ENCODE assay signal across 16 cellular contexts in genomic region chr22:35604671-35605457, GRCh38. TPM values are rescaled to one million over a fixed set of nuclear protein-coding genes. Genes with fewer than 3 reads are reported as not detected.
DNase-seq lines count a peak whose midpoint lies in the region; ATAC-seq and TF ChIP-seq lines count a peak whose summit lies in the region.
"Had no signal": no experiment of that assay in that cellular context is flagged by ENCODE, and none has a peak within 500 bp of the region (broad histone marks: within the 10 kb centered on the region; RNA-seq: fewer than 3 reads in every experiment).

No MANE protein-coding gene starts in this region.

- no peaks in the 10 kb centered on the region for H3K9me3 ChIP-seq in cardiac muscle cell (ENCODE audit: low read depth)

- H3K4me3 Mint-ChIP-seq in stimulated activated naive B cell treated with anti-CD40 and anti-IgM and Interleukin-4, amounts not matched to agents 10 μg/mL and 1 μg/mL and 100 μg/mL, for 72 hours = no peak overlapping the region
- H3K4me3 Mint-ChIP-seq in natural killer cell treated with Interleukin-12 subunit alpha and Interleukin-12 subunit beta and Interleukin-15 and Interleukin-18, amount 100 ng/mL, for 72 hours = no peak overlapping the region
- H3K4me3 Mint-ChIP-seq: IgD-negative memory B cell; T-helper 1 cell treated with Interleukin-12 subunit alpha and Interleukin-12 subunit beta and Interleukin-4 antibody, amounts not matched to agents 30 μg/mL and 1 μg/mL, for 36 hours had no signal

- TF ChIP-seq CTCF in cardiac muscle cell (IDR thresholded peaks at IDR 0.05; ENCODE audit: low read depth, low read length) (no peak), NB4 (IDR thresholded peaks at IDR 0.05; ENCODE audit: low read depth, low read length) (no peak), brain microvascular endothelial cell (IDR thresholded peaks at IDR 0.05; ENCODE audit: low read depth, low read length, missing control alignments) (no peak)

- peak overlapping the region; percentile 93 for H3K27ac ChIP-seq in cardiac muscle cell
- H3K27ac ChIP-seq in brain microvascular endothelial cell = no peak overlapping the region

- in situ Hi-C loops in brain microvascular endothelial cell (cut with HindIII; ENCODE audit: low pct_ligation_motif_present, low sequenced_read_pairs) = no loop called here

- H3K27me3 ChIP-seq in cardiac muscle cell (no peaks in the 10 kb centered on the region), brain microvascular endothelial cell (replicated peaks) (no peaks in the 10 kb centered on the region)

- TF ChIP-seq POLR2A in NB4 (IDR thresholded peaks at IDR 0.05; ENCODE audit: extremely low read depth, insufficient read length) = no peak

- ATAC-seq in stimulated activated naive B cell treated with anti-CD40 and anti-IgM and Interleukin-4, amounts not matched to agents 10 μg/mL and 1 μg/mL and 100 μg/mL, for 72 hours (replicated peaks) = peak; percentile 70 to 79
- ATAC-seq in GM21447 (IDR thresholded peaks at IDR 0.05; ENCODE audit: unreplicated experiment) = no peak
- ATAC-seq in natural killer cell treated with Interleukin-12 subunit alpha and Interleukin-12 subunit beta and Interleukin-15 and Interleukin-18, amount 100 ng/mL, for 72 hours = no peak
- ATAC-seq: GM12878 had no signal

- H3K36me3 Mint-ChIP-seq in stimulated activated naive B cell treated with anti-CD40 and anti-IgM and Interleukin-4, amounts not matched to agents 10 μg/mL and 1 μg/mL and 100 μg/mL, for 72 hours = no peaks in the 10 kb centered on the region
- H3K36me3 Mint-ChIP-seq in natural killer cell treated with Interleukin-12 subunit alpha and Interleukin-12 subunit beta and Interleukin-15 and Interleukin-18, amount 100 ng/mL, for 72 hours = no peaks in the 10 kb centered on the region

- H3K4me1 Mint-ChIP-seq in stimulated activated naive B cell treated with anti-CD40 and anti-IgM and Interleukin-4, amounts not matched to agents 10 μg/mL and 1 μg/mL and 100 μg/mL, for 72 hours = no peaks in the 10 kb centered on the region
- no peaks in the 10 kb centered on the region for H3K4me1 Mint-ChIP-seq in natural killer cell treated with Interleukin-12 subunit alpha and Interleukin-12 subunit beta and Interleukin-15 and Interleukin-18, amount 100 ng/mL, for 72 hours (ENCODE audit: low read depth in 2 of 2)

- peaks cover 25% of the 10 kb centered on the region for H3K4me1 ChIP-seq in cardiac muscle cell (ENCODE audit: low read depth)

- H3K4me3 ChIP-seq in cardiac muscle cell (no peak overlapping the region), NB4 (ENCODE audit: low read depth, low read length) (no peak overlapping the region), brain microvascular endothelial cell (ENCODE audit: low read depth, low read length) (no peak overlapping the region)
- H3K4me3 ChIP-seq: GM12878 had no signal

- intact Hi-C loops in cardiac septum (cut with DNase I) = no loop called here

- H3K27me3 Mint-ChIP-seq in stimulated activated naive B cell treated with anti-CD40 and anti-IgM and Interleukin-4, amounts not matched to agents 10 μg/mL and 1 μg/mL and 100 μg/mL, for 72 hours = peaks cover 27 to 36% of the 10 kb centered on the region in 2 donors
- peaks cover 15 to 25% of the 10 kb centered on the region in 2 donors for H3K27me3 Mint-ChIP-seq in natural killer cell treated with Interleukin-12 subunit alpha and Interleukin-12 subunit beta and Interleukin-15 and Interleukin-18, amount 100 ng/mL, for 72 hours

- H3K9me3 Mint-ChIP-seq in stimulated activated naive B cell treated with anti-CD40 and anti-IgM and Interleukin-4, amounts not matched to agents 10 μg/mL and 1 μg/mL and 100 μg/mL, for 72 hours = no peaks in the 10 kb centered on the region
- H3K9me3 Mint-ChIP-seq in natural killer cell treated with Interleukin-12 subunit alpha and Interleukin-12 subunit beta and Interleukin-15 and Interleukin-18, amount 100 ng/mL, for 72 hours = no peaks in the 10 kb centered on the region
- H3K9me3 Mint-ChIP-seq: activated T-helper 2 cell treated with anti-CD3 and anti-CD28 coated beads, Interferon-gamma antibody, Interleukin-2, Interleukin-4, amounts not matched to agents 10 μg/mL and 5 μg/mL and 100 μg/mL, durations not matched to agents 14 hours and 24 hours and 36 hours; IgD-negative memory B cell; T-helper 1 cell treated with Interleukin-12 subunit alpha and Interleukin-12 subunit beta and Interleukin-4 antibody, amounts not matched to agents 30 μg/mL and 1 μg/mL, for 36 hours had no signal

- no peak overlapping the region for H3K27ac Mint-ChIP-seq in stimulated activated naive B cell treated with anti-CD40 and anti-IgM and Interleukin-4, amounts not matched to agents 10 μg/mL and 1 μg/mL and 100 μg/mL, for 72 hours
- H3K27ac Mint-ChIP-seq in natural killer cell treated with Interleukin-12 subunit alpha and Interleukin-12 subunit beta and Interleukin-15 and Interleukin-18, amount 100 ng/mL, for 72 hours = no peak overlapping the region
- H3K27ac Mint-ChIP-seq: activated T-helper 2 cell treated with anti-CD3 and anti-CD28 coated beads, Interferon-gamma antibody, Interleukin-2, Interleukin-4, amounts not matched to agents 10 μg/mL and 5 μg/mL and 100 μg/mL, durations not matched to agents 14 hours and 24 hours and 36 hours; IgD-negative memory B cell; T-helper 1 cell treated with Interleukin-12 subunit alpha and Interleukin-12 subunit beta and Interleukin-4 antibody, amounts not matched to agents 30 μg/mL and 1 μg/mL, for 36 hours had no signal

- peaks cover 9% of the 10 kb centered on the region for H3K36me3 ChIP-seq in cardiac muscle cell
- no peaks in the 10 kb centered on the region for H3K36me3 ChIP-seq in brain microvascular endothelial cell (replicated peaks)

- DNase-seq in cardiac muscle cell (ENCODE audit: low read depth in 1 of 2, low spot score in 1 of 2) = peak in 1 of 2 donors; percentile 49
- DNase-seq in cardiac septum (ENCODE audit: low spot score) = no peak
- peak; percentile 58 for DNase-seq in NB4 (ENCODE audit: low read depth)
- peak; percentile 27 for DNase-seq in brain microvascular endothelial cell
- DNase-seq in stimulated activated naive B cell treated with anti-CD40 and anti-IgM and Interleukin-4, amounts not matched to agents 10 μg/mL and 1 μg/mL and 100 μg/mL, for 72 hours = no peak
- no peak for DNase-seq in NAMALWA (ENCODE audit: low spot score)
- DNase-seq in natural killer cell treated with Interleukin-12 subunit alpha and Interleukin-12 subunit beta and Interleukin-15 and Interleukin-18, amount 100 ng/mL, for 72 hours (ENCODE audit: low spot score) = no peak
- DNase-seq: dermis blood vessel endothelial cell, NCI-H526 had no signal

RNA-seq across cellular contexts. Expression of gene MB, which starts 12.3 kb away (rescaled TPM):
- 952 and 1,065 TPM in 2 replicates for total RNA-seq in cardiac muscle cell
- 829 and 1,030 TPM in 2 replicates for polyA plus RNA-seq in cardiac muscle cell
- total RNA-seq in cardiac septum = 7,641 TPM
- not detected for total RNA-seq in natural killer cell treated with Interleukin-12 subunit alpha and Interleukin-12 subunit beta and Interleukin-15 and Interleukin-18, amount 100 ng/mL, for 72 hours
- total RNA-seq: dermis blood vessel endothelial cell, glomerular endothelial cell, pulmonary artery endothelial cell had no signal
- polyA plus RNA-seq: IgD-negative memory B cell had no signal

RNA-seq across cellular contexts. Expression of gene APOL6, which starts 43.4 kb away (rescaled TPM):
- total RNA-seq in cardiac muscle cell (not detected in 2 replicates), cardiac septum (5.7 TPM)
- polyA plus RNA-seq in cardiac muscle cell = 0.07 TPM in 1 of 2 replicates, not detected in the other
- 100 to 1,000 TPM in 1 of 2 donors, 10 to 100 TPM in 1; 63.8 to 142 TPM for total RNA-seq in natural killer cell treated with Interleukin-12 subunit alpha and Interleukin-12 subunit beta and Interleukin-15 and Interleukin-18, amount 100 ng/mL, for 72 hours

Comparison
In these comparisons a context has a peak if more than half of its experiments do, and no peak if none do; other contexts are left out.
1. DNase-seq: peak in NB4 (single experiment) and brain microvascular endothelial cell (single experiment); none in cardiac septum (single experiment), stimulated activated naive B cell treated with anti-CD40 and anti-IgM and Interleukin-4, amounts not matched to agents 10 μg/mL and 1 μg/mL and 100 μg/mL, for 72 hours (single experiment), NAMALWA (single experiment) and natural killer cell treated with Interleukin-12 subunit alpha and Interleukin-12 subunit beta and Interleukin-15 and Interleukin-18, amount 100 ng/mL, for 72 hours (single experiment).
2. ATAC-seq: peak in stimulated activated naive B cell treated with anti-CD40 and anti-IgM and Interleukin-4, amounts not matched to agents 10 μg/mL and 1 μg/mL and 100 μg/mL, for 72 hours (2 of 2); none in GM21447 (single experiment) and natural killer cell treated with Interleukin-12 subunit alpha and Interleukin-12 subunit beta and Interleukin-15 and Interleukin-18, amount 100 ng/mL, for 72 hours (0 of 2).
3. RNA of gene MB, which starts 12.3 kb away (total RNA-seq): 7,641 TPM in cardiac septum (single experiment) and 952 to 1,065 TPM in cardiac muscle cell; not detected in natural killer cell treated with Interleukin-12 subunit alpha and Interleukin-12 subunit beta and Interleukin-15 and Interleukin-18, amount 100 ng/mL, for 72 hours; every median in the first group is over 100 times any median in the second.